In the genomic region with DNA sequence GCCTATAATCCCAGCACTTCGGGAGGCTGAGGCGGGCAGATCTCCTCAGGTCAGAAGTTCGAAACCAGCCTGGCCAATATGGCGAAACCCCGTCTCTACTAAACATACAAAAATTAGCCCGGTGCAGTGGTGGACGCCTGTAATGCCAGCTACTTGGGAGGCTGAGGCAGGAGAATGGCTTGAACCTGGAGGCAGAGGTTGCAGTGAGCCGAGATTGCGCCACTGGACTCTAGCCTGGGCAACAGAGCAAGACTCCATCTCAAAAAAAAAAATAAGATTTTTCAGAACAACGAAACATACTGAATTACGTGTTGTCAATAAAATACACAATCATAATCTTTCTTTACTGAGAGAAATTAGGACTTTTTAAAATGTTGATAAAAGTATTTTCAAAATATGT, we compare ENCODE assay signal across 6 cellular contexts. TPM values are rescaled to one million over a fixed set of nuclear protein-coding genes. Genes with fewer than 3 reads are reported as not detected.
A peak's percentile ranks its signal among the peaks of the same experiment; 100 is the strongest.
DNase-seq lines count a peak whose midpoint lies in the region; ATAC-seq, FAIRE-seq and TF ChIP-seq lines count a peak whose summit lies in the region.
"Not testable (repeated sequence)": the region's sequence is repeated elsewhere in the genome, so short reads cannot be mapped to it uniquely, and the experiment has no call there.

No MANE protein-coding gene starts in this region.

- not testable (repeated sequence) for H3K27ac ChIP-seq in K562 (ENCODE audit: extremely low read depth, low read depth, low read length); esophagus muscularis mucosa (replicated peaks in 1 of 4); HepG2 (ENCODE audit: extremely low read length, insufficient read depth, low read length)

- BruUV-seq in K562 (replicated peaks; lab: Mats Ljungman, UMichigan); HepG2 (replicated peaks; lab: Mats Ljungman, UMichigan): not testable (repeated sequence)

- not testable (repeated sequence) for ATAC-seq in WTC11, K562, HepG2

- FAIRE-seq in G401.6 (lab: Jason Lieb, UNC) (peak; percentile 64), endometrium (lab: Jason Lieb, UNC) (peak; percentile 18)
- FAIRE-seq in K562 (lab: Jason Lieb, UNC); HepG2 (lab: Jason Lieb, UNC): not testable (repeated sequence)

- H3K9ac ChIP-seq in K562 (ENCODE audit: insufficient read depth in 1 of 2, low read depth in 2 of 2, low read length in 2 of 2); HepG2 (ENCODE audit: insufficient read depth, low read depth, low read length): not testable (repeated sequence)

- not testable (repeated sequence) for H3K27ac Mint-ChIP-seq in WTC11

- not testable (repeated sequence) for H3K4me2 ChIP-seq in K562 (ENCODE audit: insufficient read depth, low read length); HepG2 (ENCODE audit: low read depth, low read length)

- not testable (repeated sequence) for TF ChIP-seq EP300 in K562 (IDR thresholded peaks at IDR 0.05; ENCODE audit: low read length); esophagus muscularis mucosa (IDR thresholded peaks at IDR 0.05); HepG2 (IDR thresholded peaks at IDR 0.05; ENCODE audit: low read depth in 2 of 2, low read length in 2 of 2); HepG2 (CRISPR knock-in tag; IDR thresholded peaks at IDR 0.05; ENCODE audit: borderline replicate concordance)

- POLR2A ChIA-PET in WTC11 (lab: Charles Lee); HepG2 (lab: Yijun Ruan, JAX): not testable (repeated sequence)
- POLR2A ChIA-PET in K562 (lab: Yijun Ruan, JAX), result interaction anchor here (1.0 kb wide), 1 partner anchor 15 kb away, joined by 6 read pairs; no protein-coding TSS in a partner anchor

- intact Hi-C loops in K562 (cut with micrococcal nuclease), result loop anchor here (5.0 kb wide), 1 partner anchor 108 kb away; no protein-coding TSS in a partner anchor
- intact Hi-C loops in esophagus muscularis mucosa (cut with DNase I); HepG2 (cut with micrococcal nuclease; ENCODE audit: unreplicated experiment): not testable (repeated sequence)

- H3K9me3 ChIP-seq in K562 (replicated peaks; ENCODE audit: control insufficient read depth, insufficient read depth, low read depth, low read length); esophagus muscularis mucosa; HepG2 (ENCODE audit: low read length): not testable (repeated sequence)

- TF ChIP-seq CTCF in WTC11 (IDR thresholded peaks at IDR 0.05); K562 (IDR thresholded peaks at IDR 0.05 in 2 of 3, conservative IDR thresholded peaks at IDR 0.05 in 1 of 3; ENCODE audit: insufficient read depth in 2 of 3, low read depth in 1 of 3, low read length in 3 of 3); esophagus muscularis mucosa (IDR thresholded peaks at IDR 0.05); HepG2 (CRISPR knock-in tag; IDR thresholded peaks at IDR 0.05): not testable (repeated sequence)

- not testable (repeated sequence) for H3K36me3 Mint-ChIP-seq in WTC11

- not testable (repeated sequence) for H4K20me1 ChIP-seq in K562 (replicated peaks; ENCODE audit: control insufficient read depth, insufficient read depth, low read length); HepG2 (ENCODE audit: insufficient read depth, low read length)

- not testable (repeated sequence) for H3K4me1 ChIP-seq in K562 (replicated peaks in 1 of 2; ENCODE audit: control insufficient read depth in 2 of 2, insufficient read depth in 2 of 2, low read length in 2 of 2); esophagus muscularis mucosa
- H3K4me1 ChIP-seq in HepG2 (ENCODE audit: insufficient read depth, low read length), result peaks cover 17% of the 10 kb centered on the region

- H3K9me1 ChIP-seq in K562 (ENCODE audit: control insufficient read depth, insufficient read depth, low read length), result not testable (repeated sequence)

- not testable (repeated sequence) for H3K4me1 Mint-ChIP-seq in WTC11

- H3K27me3 ChIP-seq in K562 (ENCODE audit: control insufficient read depth in 2 of 2, insufficient read depth in 2 of 2, low read length in 2 of 2); esophagus muscularis mucosa; HepG2 (ENCODE audit: control insufficient read depth in 1 of 2, insufficient read depth in 2 of 2, low read length in 2 of 2): not testable (repeated sequence)

- TF ChIP-seq RAD21 in K562 (CRISPR knock-in tag; conservative IDR thresholded peaks at IDR 0.05 in 1 of 2, IDR thresholded peaks at IDR 0.05 in 1 of 2); HepG2 (CRISPR knock-in tag; IDR thresholded peaks at IDR 0.05): not testable (repeated sequence)

- not testable (repeated sequence) for H3K4me3 ChIP-seq in K562; esophagus muscularis mucosa; HepG2 (replicated peaks in 1 of 3; ENCODE audit: insufficient read depth in 1 of 3, low read depth in 2 of 3, low read length in 3 of 3)

- not testable (repeated sequence) for H3K36me3 ChIP-seq in K562 (ENCODE audit: control insufficient read depth, insufficient read depth, low read length); esophagus muscularis mucosa; HepG2 (replicated peaks in 1 of 2; ENCODE audit: control insufficient read depth in 1 of 2, insufficient read depth in 2 of 2, low read length in 2 of 2)

- not testable (repeated sequence) for H2AFZ ChIP-seq in K562 (ENCODE audit: low read depth, low read length); HepG2 (ENCODE audit: low read length)

- H3K79me2 ChIP-seq in K562 (ENCODE audit: control insufficient read depth, insufficient read depth, low read length); HepG2 (ENCODE audit: insufficient read depth, low read length): not testable (repeated sequence)

- not testable (repeated sequence) for H3K9me3 Mint-ChIP-seq in WTC11

- CTCF ChIA-PET in WTC11 (lab: Charles Lee), result interaction anchor here (2.6 kb wide), 1 partner anchor 15 kb away, joined by 7 read pairs; no protein-coding TSS in a partner anchor
- CTCF ChIA-PET in K562 (lab: Yijun Ruan, JAX; ENCODE audit: low intra/inter-chr PET ratio); HepG2 (lab: Yijun Ruan, JAX; ENCODE audit: low intra/inter-chr PET ratio, low total read pairs): not testable (repeated sequence)

- in situ Hi-C loops in K562 (cut with MboI); HepG2 (cut with HindIII; ENCODE audit: extremely low pct_ligation_motif_present, low pct_unique_long_range_greater_than_20kb): not testable (repeated sequence)

- TF ChIP-seq POLR2A in K562 (conservative IDR thresholded peaks at IDR 0.05); esophagus muscularis mucosa (IDR thresholded peaks at IDR 0.05; ENCODE audit: low read depth); HepG2 (IDR thresholded peaks at IDR 0.05; ENCODE audit: insufficient read depth in 1 of 2, low read depth in 2 of 2, low read length in 2 of 2): not testable (repeated sequence)

- H3K4me3 Mint-ChIP-seq in WTC11, result not testable (repeated sequence)

- WGBS in K562 (ENCODE audit: insufficient coverage, low coverage, missing lambda C conversion rate), result 64% methylated on average over 11 of the region's 11 CpGs
- WGBS in esophagus muscularis mucosa, result 94% methylated on average over 11 of the region's 11 CpGs
- WGBS in HepG2 (ENCODE audit: low lambda C conversion rate), result 76% methylated on average over 11 of the region's 11 CpGs

- not testable (repeated sequence) for H3K27me3 Mint-ChIP-seq in WTC11 (ENCODE audit: low read depth)

- not testable (repeated sequence) for DNase-seq in WTC11 (ENCODE audit: low spot score); K562 (ENCODE audit: extremely low read depth in 1 of 4, low spot score in 3 of 4); HepG2 (ENCODE audit: low spot score)
- peak; percentile 10 for DNase-seq in esophagus muscularis mucosa (ENCODE audit: extremely low spot score)

RNA-seq across cellular contexts. Expression of a gene that starts 16.4 kb away (rescaled TPM):
- total RNA-seq in WTC11 (2021) (14.3 to 16.7 TPM (median 16.3 TPM) in 3 replicates), K562 (2014; rRNA removed) (25.8 and 28.6 TPM in 2 replicates), K562 (2014; rRNA removed; fragmentation: Illumina TruSeq; extraction: Trizol) (16.8 and 26.1 TPM in 2 replicates), K562 (2015; rRNA removed; fragmentation: Illumina TruSeq; extraction: Trizol) (12.1 and 14.0 TPM in 2 replicates), K562 (2021) (29.0 TPM in 2 replicates), esophagus muscularis mucosa (10 to 100 TPM; 17.4 to 26.4 (median 19.7) TPM), HepG2 (2016; rRNA removed; fragmentation: Illumina TruSeq; extraction: Trizol) (50.7 and 59.2 TPM in 2 replicates)
- 10.0 and 12.5 TPM in 2 replicates for total RNA-seq in K562 (2011; cell fraction: chromatin; rRNA removed; ENCODE audit: low replicate concordance)
- total RNA-seq in K562 (2011; cell fraction: nucleolus; rRNA removed), result 17.1 and 19.0 TPM in 2 replicates
- 19.2 and 21.5 TPM in 2 replicates for total RNA-seq in K562 (2011; cell fraction: nucleoplasm; rRNA removed)
- polyA plus RNA-seq in K562 (2011; rRNA removed) (30.6 and 49.5 TPM in 2 replicates), K562 (2014; fragmentation: Illumina TruSeq; extraction: Trizol) (14.1 and 25.3 TPM in 2 replicates), K562 (2014; fragmentation: Nextera tagmentation; extraction: Ambion mirVana) (100 to 1,000 TPM; 112 to 116 TPM), K562 (2014; rRNA removed) (35.3 and 37.8 TPM in 2 replicates), HepG2 (2011; rRNA removed) (37.3 and 39.2 TPM in 2 replicates)
- 37.2 and 46.5 TPM in 2 replicates for polyA plus RNA-seq in K562 (2011; cell fraction: cytosol; rRNA removed)
- 32.2 and 54.0 TPM in 2 replicates for polyA plus RNA-seq in K562 (2011; cell fraction: nucleus; rRNA removed)
- 42.5 and 51.0 TPM in 2 replicates for polyA plus RNA-seq in K562 (2012)
- 7.4 and 8.4 TPM in 2 replicates for polyA minus RNA-seq in K562 (2011; rRNA and poly(A)+ RNA removed)
- 5.2 and 8.2 TPM in 2 replicates for polyA minus RNA-seq in K562 (2011; cell fraction: cytosol; rRNA and poly(A)+ RNA removed)
- 4.3 and 8.8 TPM in 2 replicates for polyA minus RNA-seq in K562 (2011; cell fraction: nucleus; rRNA and poly(A)+ RNA removed)
- 9.0 and 17.2 TPM in 2 replicates for total RNA-seq in HepG2 (2016; cell fraction: cytosol; rRNA removed; fragmentation: Illumina TruSeq; extraction: Trizol; ENCODE audit: low read depth)
- 53.0 and 54.3 TPM in 2 replicates for total RNA-seq in HepG2 (2016; cell fraction: insoluble cytoplasmic fraction; rRNA removed; fragmentation: Illumina TruSeq; extraction: Trizol)
- 10.5 and 14.1 TPM in 2 replicates for total RNA-seq in HepG2 (2016; cell fraction: membrane; rRNA removed; fragmentation: Illumina TruSeq; extraction: Trizol)
- 17.0 and 26.9 TPM in 2 replicates for total RNA-seq in HepG2 (2016; cell fraction: nucleus; rRNA removed; fragmentation: Illumina TruSeq; extraction: Trizol)
- polyA plus RNA-seq in HepG2 (2011; cell fraction: cytosol; rRNA removed), result 39.8 and 50.1 TPM in 2 replicates
- polyA plus RNA-seq in HepG2 (2011; cell fraction: nucleus; rRNA removed), result 10.2 and 10.4 TPM in 2 replicates
- polyA plus RNA-seq in HepG2 (2012), result 27.8 and 33.2 TPM in 2 replicates
- 6.3 and 9.9 TPM in 2 replicates for polyA plus RNA-seq in HepG2 (2016; cell fraction: cytosol; fragmentation: Illumina TruSeq; extraction: Trizol; ENCODE audit: low read depth)
- 35.3 and 35.8 TPM in 2 replicates for polyA plus RNA-seq in HepG2 (2016; cell fraction: insoluble cytoplasmic fraction; fragmentation: Illumina TruSeq; extraction: Trizol; ENCODE audit: low read depth)
- 7.3 and 7.8 TPM in 2 replicates for polyA plus RNA-seq in HepG2 (2016; cell fraction: membrane; fragmentation: Illumina TruSeq; extraction: Trizol; ENCODE audit: low read depth)
- polyA plus RNA-seq in HepG2 (2016; cell fraction: nucleus; fragmentation: Illumina TruSeq; extraction: Trizol; ENCODE audit: insufficient read depth, low read depth), result 19.2 and 21.0 TPM in 2 replicates
- 14.9 and 26.4 TPM in 2 replicates for polyA minus RNA-seq in HepG2 (2011; rRNA and poly(A)+ RNA removed; ENCODE audit: low replicate concordance)
- 3.2 and 3.4 TPM in 2 replicates for polyA minus RNA-seq in HepG2 (2011; cell fraction: cytosol; rRNA and poly(A)+ RNA removed)
- polyA minus RNA-seq in HepG2 (2011; cell fraction: nucleus; rRNA and poly(A)+ RNA removed), result 4.1 TPM in 2 replicates

RNA-seq across cellular contexts. Expression of a gene that starts 35.0 kb away (rescaled TPM):
- total RNA-seq in WTC11 (2021) (91.0 to 94.4 TPM (median 92.4 TPM) in 3 replicates), K562 (2014; rRNA removed) (110 and 119 TPM in 2 replicates), K562 (2014; rRNA removed; fragmentation: Illumina TruSeq; extraction: Trizol) (144 and 164 TPM in 2 replicates), K562 (2015; rRNA removed; fragmentation: Illumina TruSeq; extraction: Trizol) (141 and 144 TPM in 2 replicates), K562 (2021) (198 and 207 TPM in 2 replicates), esophagus muscularis mucosa (10 to 100 TPM; 56.0 to 63.7 (median 58.3) TPM), HepG2 (2016; rRNA removed; fragmentation: Illumina TruSeq; extraction: Trizol) (50.7 and 59.5 TPM in 2 replicates)
- total RNA-seq in K562 (2011; cell fraction: chromatin; rRNA removed; ENCODE audit: low replicate concordance), result 93.5 and 286 TPM in 2 replicates
- total RNA-seq in K562 (2011; cell fraction: nucleolus; rRNA removed), result 133 and 154 TPM in 2 replicates
- 161 and 217 TPM in 2 replicates for total RNA-seq in K562 (2011; cell fraction: nucleoplasm; rRNA removed)
- polyA plus RNA-seq in K562 (2011; rRNA removed) (95.0 and 115 TPM in 2 replicates), K562 (2014; fragmentation: Illumina TruSeq; extraction: Trizol) (137 and 168 TPM in 2 replicates), K562 (2014; fragmentation: Nextera tagmentation; extraction: Ambion mirVana) (10 to 100 TPM; 56.1 to 66.5 TPM), K562 (2014; rRNA removed) (117 and 144 TPM in 2 replicates), HepG2 (2011; rRNA removed) (15.9 and 17.9 TPM in 2 replicates)
- polyA plus RNA-seq in K562 (2011; cell fraction: cytosol; rRNA removed), result 61.1 and 102 TPM in 2 replicates
- 137 and 144 TPM in 2 replicates for polyA plus RNA-seq in K562 (2011; cell fraction: nucleus; rRNA removed)
- polyA plus RNA-seq in K562 (2012), result 102 and 214 TPM in 2 replicates
- 121 and 164 TPM in 2 replicates for polyA minus RNA-seq in K562 (2011; rRNA and poly(A)+ RNA removed)
- polyA minus RNA-seq in K562 (2011; cell fraction: cytosol; rRNA and poly(A)+ RNA removed), result 55.3 and 77.4 TPM in 2 replicates
- 193 and 262 TPM in 2 replicates for polyA minus RNA-seq in K562 (2011; cell fraction: nucleus; rRNA and poly(A)+ RNA removed)
- total RNA-seq in HepG2 (2016; cell fraction: cytosol; rRNA removed; fragmentation: Illumina TruSeq; extraction: Trizol; ENCODE audit: low read depth), result 9.4 and 13.3 TPM in 2 replicates
- total RNA-seq in HepG2 (2016; cell fraction: insoluble cytoplasmic fraction; rRNA removed; fragmentation: Illumina TruSeq; extraction: Trizol), result 50.6 and 54.5 TPM in 2 replicates
- 19.2 and 24.0 TPM in 2 replicates for total RNA-seq in HepG2 (2016; cell fraction: membrane; rRNA removed; fragmentation: Illumina TruSeq; extraction: Trizol)
- total RNA-seq in HepG2 (2016; cell fraction: nucleus; rRNA removed; fragmentation: Illumina TruSeq; extraction: Trizol), result 50.0 and 54.9 TPM in 2 replicates
- 9.5 and 11.8 TPM in 2 replicates for polyA plus RNA-seq in HepG2 (2011; cell fraction: cytosol; rRNA removed)
- polyA plus RNA-seq in HepG2 (2011; cell fraction: nucleus; rRNA removed), result 57.7 and 73.4 TPM in 2 replicates
- polyA plus RNA-seq in HepG2 (2012), result 25.8 and 32.8 TPM in 2 replicates
- 3.1 and 3.2 TPM in 2 replicates for polyA plus RNA-seq in HepG2 (2016; cell fraction: cytosol; fragmentation: Illumina TruSeq; extraction: Trizol; ENCODE audit: low read depth)
- 56.2 and 61.3 TPM in 2 replicates for polyA plus RNA-seq in HepG2 (2016; cell fraction: insoluble cytoplasmic fraction; fragmentation: Illumina TruSeq; extraction: Trizol; ENCODE audit: low read depth)
- 9.0 and 10.3 TPM in 2 replicates for polyA plus RNA-seq in HepG2 (2016; cell fraction: membrane; fragmentation: Illumina TruSeq; extraction: Trizol; ENCODE audit: low read depth)
- polyA plus RNA-seq in HepG2 (2016; cell fraction: nucleus; fragmentation: Illumina TruSeq; extraction: Trizol; ENCODE audit: insufficient read depth, low read depth), result 70.2 and 76.0 TPM in 2 replicates
- polyA minus RNA-seq in HepG2 (2011; rRNA and poly(A)+ RNA removed; ENCODE audit: low replicate concordance), result 25.3 and 62.6 TPM in 2 replicates
- 11.8 and 15.0 TPM in 2 replicates for polyA minus RNA-seq in HepG2 (2011; cell fraction: cytosol; rRNA and poly(A)+ RNA removed)
- 91.1 and 123 TPM in 2 replicates for polyA minus RNA-seq in HepG2 (2011; cell fraction: nucleus; rRNA and poly(A)+ RNA removed)
